11 cellular contexts compared by ENCODE assay signal in the genomic region with DNA sequence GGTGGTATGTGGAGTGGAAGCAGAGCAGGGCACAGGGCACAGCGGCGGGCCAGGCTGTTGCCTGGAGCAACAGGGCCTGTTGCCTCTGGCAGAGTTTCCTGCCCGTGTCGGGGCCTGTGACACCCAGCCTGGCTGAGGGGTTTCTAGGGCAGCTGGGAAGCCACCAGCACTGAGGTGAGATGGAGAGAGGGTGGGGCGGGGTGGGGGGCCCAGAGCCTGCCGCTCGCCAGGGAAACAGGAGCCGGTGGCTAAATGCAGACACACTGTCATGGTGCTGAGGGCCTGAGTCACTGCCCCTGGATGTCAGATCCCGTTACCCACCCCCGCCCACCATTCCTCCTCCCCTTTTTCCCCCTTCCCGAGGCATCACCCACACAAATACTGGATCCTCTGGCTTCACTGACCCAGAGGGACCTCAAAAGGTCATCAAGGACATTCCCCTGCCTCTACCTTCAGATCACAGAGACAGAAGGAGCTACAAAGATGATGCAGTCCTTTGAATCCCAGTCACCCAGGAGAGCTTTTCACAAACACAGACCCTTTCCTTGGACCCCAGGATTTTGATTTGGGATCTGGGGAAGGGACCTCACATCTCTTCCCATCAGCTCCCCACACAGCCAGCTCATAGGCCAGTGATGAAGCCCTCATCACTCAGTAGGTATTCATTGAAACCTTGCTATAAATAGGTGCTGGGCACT. TPM values are rescaled to one million over a fixed set of nuclear protein-coding genes. Genes with fewer than 3 reads are reported as not detected.
A peak's percentile ranks its signal among the peaks of the same experiment; 100 is the strongest.
DNase-seq lines count a peak whose midpoint lies in the region; ATAC-seq and TF ChIP-seq lines count a peak whose summit lies in the region.
"Had no signal": no experiment of that assay in that cellular context is flagged by ENCODE, and none has a peak within 500 bp of the region (broad histone marks: within the 10 kb centered on the region; RNA-seq: fewer than 3 reads in every experiment).

No MANE protein-coding gene starts in this region.

- POLR2A ChIA-PET in AG04450 (lab: Yijun Ruan, JAX) = no interaction called here
- POLR2A ChIA-PET in Panc1 (lab: Charles Lee) = no interaction called here

- 72 to 74% (median 73%) methylated on average over 11 of the region's 11 CpGs for WGBS in ovary, 3 donors

- ATAC-seq in Panc1 = no peak
- no peak for ATAC-seq in HG03520 (IDR thresholded peaks at IDR 0.05; ENCODE audit: unreplicated experiment)
- ATAC-seq in HG02970 (IDR thresholded peaks at IDR 0.05; ENCODE audit: low FRiP score, unreplicated experiment) = no peak

- H3K9me3 ChIP-seq in AG04450 (ENCODE audit: control insufficient read depth, insufficient read depth, low read length) = peaks cover 6% of the 10 kb centered on the region; the same call in 1 of the 2 replicates
- H3K9me3 ChIP-seq in Panc1 (ENCODE audit: control insufficient read depth, insufficient read depth, low read depth, low read length) = no peaks in the 10 kb centered on the region
- no peaks in the 10 kb centered on the region for H3K9me3 ChIP-seq in ovary

- no peak overlapping the region for H3K4me3 Mint-ChIP-seq in glutamatergic neuron (ENCODE audit: unreplicated experiment)
- H3K4me3 Mint-ChIP-seq: neural crest cell had no signal

- H3K36me3 ChIP-seq in Panc1 (ENCODE audit: control insufficient read depth, insufficient read depth, low read length) (no peaks in the 10 kb centered on the region), ovary (no peaks in the 10 kb centered on the region)

- TF ChIP-seq EP300 in ovary (IDR thresholded peaks at IDR 0.05) = no peak

- no peak overlapping the region for H3K4me3 ChIP-seq in AG04450 (ENCODE audit: low read depth, low read length)
- H3K4me3 ChIP-seq in Panc1 (ENCODE audit: low read depth in 2 of 2, low read length in 2 of 2) = no peak overlapping the region
- H3K4me3 ChIP-seq in ovary = no peak overlapping the region

- peaks cover 11% of the 10 kb centered on the region for H3K9me3 Mint-ChIP-seq in glutamatergic neuron (ENCODE audit: unreplicated experiment)
- H3K9me3 Mint-ChIP-seq: neural crest cell had no signal

- H3K36me3 Mint-ChIP-seq in glutamatergic neuron (ENCODE audit: unreplicated experiment) = no peaks in the 10 kb centered on the region

- DNase-seq in AG04450 (ENCODE audit: low read depth, low spot score) (no peak), Panc1 (ENCODE audit: low read depth, low spot score) (no peak), glutamatergic neuron (no peak), ovary (peak in 4 of 5 donors; percentile 40 to 52 (median 47)), NCI-H2107 (lab: John Stamatoyannopoulos, UW) (no peak)
- no peak for DNase-seq in activated CD4-positive, alpha-beta T cell treated with anti-CD3 and anti-CD28 coated beads for 1 hour
- DNase-seq: NCI-H1694 had no signal

- peaks cover 23% of the 10 kb centered on the region for H3K4me1 ChIP-seq in Panc1 (ENCODE audit: control insufficient read depth, insufficient read depth, low read length)
- H3K4me1 ChIP-seq in ovary (ENCODE audit: insufficient read depth) = peaks cover 24% of the 10 kb centered on the region

- in situ Hi-C loops in Panc1 (cut with HindIII; ENCODE audit: low pct_unique_long_range_greater_than_20kb, low sequenced_read_pairs) = no loop called here

- TF ChIP-seq POLR2A in ovary (IDR thresholded peaks at IDR 0.05) = no peak

- TF ChIP-seq CTCF in AG04450 (IDR thresholded peaks at IDR 0.05; ENCODE audit: low read depth, low read length) (no peak), Panc1 (IDR thresholded peaks at IDR 0.05) (no peak), glutamatergic neuron (IDR thresholded peaks at IDR 0.05; ENCODE audit: partially characterized antibody, unreplicated experiment) (no peak), ovary (IDR thresholded peaks at IDR 0.05) (no peak)

- peak overlapping the region; percentile 21 for H3K27ac ChIP-seq in AG04450 (ENCODE audit: low read depth, low read length)
- H3K27ac ChIP-seq in Panc1 (ENCODE audit: low read length) = peak overlapping the region; percentile 7; the same call in 1 of the 2 replicates
- H3K27ac ChIP-seq in ovary = peak overlapping the region; percentile 94 to 98
- H3K27ac ChIP-seq: RWPE1 had no signal

- H3K4me1 Mint-ChIP-seq in glutamatergic neuron (ENCODE audit: low read depth, unreplicated experiment) = peaks cover 26% of the 10 kb centered on the region

- intact Hi-C loops in Panc1 (cut with micrococcal nuclease; ENCODE audit: unreplicated experiment) = no loop called here
- intact Hi-C loops in ovary (cut with DNase I) = no loop called here

- no peaks in the 10 kb centered on the region for H3K27me3 ChIP-seq in AG04450 (ENCODE audit: control insufficient read depth, insufficient read depth, low read length)
- H3K27me3 ChIP-seq in Panc1 (ENCODE audit: control insufficient read depth, insufficient read depth, low read length) = no peaks in the 10 kb centered on the region
- H3K27me3 ChIP-seq in ovary = no peaks in the 10 kb centered on the region

- H3K27me3 Mint-ChIP-seq in glutamatergic neuron (ENCODE audit: unreplicated experiment) = peaks cover 8% of the 10 kb centered on the region

- CTCF ChIA-PET in AG04450 (lab: Charles Lee) (interaction anchor here (1.3 to 1.5 kb wide), 4 partner anchors 10 to 228 kb away, joined by 3 to 6 read pairs (median 4); no protein-coding TSS in a partner anchor), Panc1 (lab: Charles Lee) (interaction anchor here (0.6 kb wide), 1 partner anchor 155 kb away, joined by 9 read pairs; no protein-coding TSS in a partner anchor)

- peak overlapping the region; percentile 15 for H3K27ac Mint-ChIP-seq in glutamatergic neuron (ENCODE audit: unreplicated experiment)

- BruUV-seq in Panc1 (replicated peaks; lab: Mats Ljungman, UMichigan) = no TSS peak

RNA-seq across cellular contexts. Expression of gene HSPB7, which starts 1.9 kb away (rescaled TPM):
- polyA plus RNA-seq in AG04450 (2011; rRNA removed) (3.5 and 5.5 TPM in 2 replicates), ovary (10 to 100 TPM; 21.9 to 25.4 TPM)
- polyA minus RNA-seq in AG04450 (2011; rRNA and poly(A)+ RNA removed) = 3.0 and 4.3 TPM in 2 replicates
- total RNA-seq in Panc1 (2021; ENCODE audit: unreplicated experiment) (0.10 TPM), glutamatergic neuron (ENCODE audit: unreplicated experiment) (not detected), ovary (10 to 100 TPM in 6 of 7 donors, 1 to 10 TPM in 1; 1.9 to 68.7 (median 35.8) TPM)
- 0.17 TPM for polyA plus RNA-seq in Panc1 (2012; ENCODE audit: insufficient read length)
- total RNA-seq: neural crest cell had no signal

RNA-seq across cellular contexts. Expression of gene CLCNKA, which starts 2.1 kb away (rescaled TPM):
- polyA plus RNA-seq in AG04450 (2011; rRNA removed) (not detected in 2 replicates), ovary (under 1 TPM; 0.08 to 0.74 TPM)
- polyA minus RNA-seq in AG04450 (2011; rRNA and poly(A)+ RNA removed) = 0.17 TPM in 1 of 2 replicates, not detected in the other
- total RNA-seq in Panc1 (2021; ENCODE audit: unreplicated experiment) (0.57 TPM), glutamatergic neuron (ENCODE audit: unreplicated experiment) (0.34 TPM), ovary (1 to 10 TPM in 5 of 7 donors, under 1 TPM in 1, not detected in 1; 0.97 to 2.4 (median 1.2) TPM)
- polyA plus RNA-seq in Panc1 (2012; ENCODE audit: insufficient read length) = 0.63 TPM
- total RNA-seq: neural crest cell had no signal

RNA-seq across cellular contexts. Expression of gene SRARP, which starts 15.7 kb away (rescaled TPM):
- polyA plus RNA-seq in AG04450 (2011; rRNA removed) = not detected in 2 replicates
- not detected in 2 replicates for polyA minus RNA-seq in AG04450 (2011; rRNA and poly(A)+ RNA removed)
- not detected for total RNA-seq in Panc1 (2021; ENCODE audit: unreplicated experiment)
- not detected for polyA plus RNA-seq in Panc1 (2012; ENCODE audit: insufficient read length)
- total RNA-seq in glutamatergic neuron (ENCODE audit: unreplicated experiment) = not detected
- not detected for total RNA-seq in ovary
- polyA plus RNA-seq in ovary = not detected
- total RNA-seq: neural crest cell had no signal

RNA-seq across cellular contexts. Expression of gene CLCNKB, which starts 23.9 kb away (rescaled TPM):
- polyA plus RNA-seq in AG04450 (2011; rRNA removed) (0.17 and 0.21 TPM in 2 replicates), ovary (under 1 TPM; 0.18 to 0.42 TPM)
- not detected in 2 replicates for polyA minus RNA-seq in AG04450 (2011; rRNA and poly(A)+ RNA removed)
- total RNA-seq in Panc1 (2021; ENCODE audit: unreplicated experiment) (not detected), glutamatergic neuron (ENCODE audit: unreplicated experiment) (not detected), ovary (1 to 10 TPM in 4 of 7 donors, under 1 TPM in 2, not detected in 1; 0.82 to 8.2 (median 1.9) TPM)
- polyA plus RNA-seq in Panc1 (2012; ENCODE audit: insufficient read length) = not detected

RNA-seq across cellular contexts. Expression of gene ZBTB17, which starts 43.8 kb away (rescaled TPM):
- polyA plus RNA-seq in AG04450 (2011; rRNA removed) (21.4 and 36.1 TPM in 2 replicates), ovary (10 to 100 TPM in 1 of 2 donors, 1 to 10 TPM in 1; 3.7 to 33.1 TPM)
- polyA minus RNA-seq in AG04450 (2011; rRNA and poly(A)+ RNA removed) = 33.1 and 53.7 TPM in 2 replicates
- total RNA-seq in Panc1 (2021; ENCODE audit: unreplicated experiment) (41.6 TPM), glutamatergic neuron (ENCODE audit: unreplicated experiment) (86.9 TPM), ovary (10 to 100 TPM; 18.8 to 45.7 (median 29.8) TPM)
- polyA plus RNA-seq in Panc1 (2012; ENCODE audit: insufficient read length) = 52.1 TPM

Comparison
In these comparisons a context has a peak if more than half of its experiments do, and no peak if none do; other contexts are left out.
1. DNase-seq: peak in ovary (4 of 5); none in AG04450 (single experiment), Panc1 (single experiment), glutamatergic neuron (single experiment), NCI-H2107 (single experiment) and activated CD4-positive, alpha-beta T cell treated with anti-CD3 and anti-CD28 coated beads for 1 hour (single experiment).
2. H3K27ac ChIP-seq: peak in every context shown above with its lines; median percentile 96 in ovary; 21 in AG04450; 7 in Panc1.